Comparison of ENCODE assay signal across 7 cellular contexts in genomic region chr22:34414467-34415440, GRCh38.
DNase-seq lines count a peak whose midpoint lies in the region; ATAC-seq and TF ChIP-seq lines count a peak whose summit lies in the region.

No MANE protein-coding gene starts in this region.

- H4K91ac ChIP-seq in neuronal stem cell (ENCODE audit: low read depth, low read length, poor library complexity): no peak overlapping the region

- DNase-seq in GDM1 (lab: John Stamatoyannopoulos, UW) (peak; percentile 69), NT2/D1 (ENCODE audit: low read depth, low spot score) (peak; percentile 86), chondrocyte (ENCODE audit: low spot score) (no peak), neuronal stem cell (ENCODE audit: low spot score) (peak; percentile 87), AG08396 (ENCODE audit: low spot score) (no peak), superior temporal gyrus (ENCODE audit: extremely low spot score) (no peak)

- no peak overlapping the region for H2BK120ac ChIP-seq in neuronal stem cell (ENCODE audit: low read depth, low read length)

- H3K27me3 ChIP-seq in NT2/D1 (ENCODE audit: insufficient read depth, insufficient read length) (no peaks in the 10 kb centered on the region), neuronal stem cell (ENCODE audit: control insufficient read depth in 3 of 3, insufficient read depth in 3 of 3, low read depth in 1 of 3, low read length in 3 of 3) (no peaks in the 10 kb centered on the region)

- H3K9ac ChIP-seq in NT2/D1 (ENCODE audit: insufficient read length, low read depth) (no peak overlapping the region), neuronal stem cell (ENCODE audit: low read depth, low read length, poor library complexity) (no peak overlapping the region)

- no CpG with 5 or more reads among the region's 4 CpGs for WGBS in neuronal stem cell (ENCODE audit: extremely low coverage in 2 of 2, insufficient read length in 2 of 2, insufficient replicate concordance in 1 of 2), 2 donors

- H3K4me3 ChIP-seq in NT2/D1 (ENCODE audit: insufficient read length, low read depth) (no peak overlapping the region), neuronal stem cell (ENCODE audit: low read length in 2 of 2) (no peak overlapping the region)

- no peak overlapping the region for H3K18ac ChIP-seq in neuronal stem cell (ENCODE audit: low read length)

- H3K4me2 ChIP-seq in neuronal stem cell (ENCODE audit: insufficient read depth, low read length, poor library complexity, severe bottlenecking): no peak overlapping the region

- no peak overlapping the region for H3K27ac Mint-ChIP-seq in chondrocyte (ENCODE audit: unreplicated experiment)

- H2BK5ac ChIP-seq in neuronal stem cell (ENCODE audit: low read length): no peak overlapping the region

- no peaks in the 10 kb centered on the region for H3K36me3 Mint-ChIP-seq in chondrocyte (ENCODE audit: low read depth)

- no peaks in the 10 kb centered on the region for H3K4me1 Mint-ChIP-seq in chondrocyte (ENCODE audit: low read depth)

- no peaks in the 10 kb centered on the region for H3K9me3 Mint-ChIP-seq in chondrocyte (ENCODE audit: low read depth)

- no peak overlapping the region for H3K4ac ChIP-seq in neuronal stem cell (ENCODE audit: low read length)

- no peak overlapping the region for H2AK5ac ChIP-seq in neuronal stem cell (ENCODE audit: low read depth, low read length)

- no peaks in the 10 kb centered on the region for H3K27me3 Mint-ChIP-seq in chondrocyte (ENCODE audit: low read depth)

- ATAC-seq in HG03097 (IDR thresholded peaks at IDR 0.05; ENCODE audit: low FRiP score, unreplicated experiment): peak; percentile 68

- H3K79me1 ChIP-seq in neuronal stem cell (ENCODE audit: low read depth, low read length): no peaks in the 10 kb centered on the region

- no peak overlapping the region for H3K14ac ChIP-seq in neuronal stem cell (ENCODE audit: low read length)

- no peaks in the 10 kb centered on the region for H3K4me1 ChIP-seq in NT2/D1 (ENCODE audit: insufficient read depth, insufficient read length)
- peaks cover 0 to 3% of the 10 kb centered on the region in 2 donors for H3K4me1 ChIP-seq in neuronal stem cell (ENCODE audit: control insufficient read depth in 2 of 2, insufficient read depth in 1 of 2, low read depth in 1 of 2, low read length in 2 of 2)

- H3K36me3 ChIP-seq in NT2/D1 (ENCODE audit: insufficient read depth, insufficient read length, low read length): no peaks in the 10 kb centered on the region
- no peaks in the 10 kb centered on the region for H3K36me3 ChIP-seq in neuronal stem cell (replicated peaks in 1 of 2; ENCODE audit: control insufficient read depth in 2 of 2, insufficient read depth in 2 of 2, low read length in 2 of 2)

- no peak overlapping the region for H4K8ac ChIP-seq in neuronal stem cell (ENCODE audit: low read depth, low read length)

- no peak overlapping the region for H2BK15ac ChIP-seq in neuronal stem cell (ENCODE audit: low read length)

- no peak overlapping the region for H3K27ac ChIP-seq in neuronal stem cell (replicated peaks; ENCODE audit: low read length)

- TF ChIP-seq CTCF in chondrocyte (IDR thresholded peaks at IDR 0.05): peak; percentile 83

- no peak overlapping the region for H3K4me3 Mint-ChIP-seq in chondrocyte (ENCODE audit: unreplicated experiment)

- no peaks in the 10 kb centered on the region for H3K9me3 ChIP-seq in NT2/D1 (ENCODE audit: insufficient read depth, low read length)
- H3K9me3 ChIP-seq in neuronal stem cell (replicated peaks in 1 of 2; ENCODE audit: control insufficient read depth in 2 of 2, insufficient read depth in 1 of 2, low read depth in 1 of 2, low read length in 2 of 2): no peaks in the 10 kb centered on the region

- no peak overlapping the region for H2BK12ac ChIP-seq in neuronal stem cell (ENCODE audit: low read length)

- H3K23ac ChIP-seq in neuronal stem cell (ENCODE audit: low read depth, low read length, poor library complexity): no peak overlapping the region

- no peak overlapping the region for H2AFZ ChIP-seq in neuronal stem cell (ENCODE audit: low read length)

Comparison
In these comparisons a context has a peak if more than half of its experiments do, and no peak if none do; other contexts are left out.
1. DNase-seq: peak in GDM1 (single experiment), NT2/D1 (single experiment) and neuronal stem cell (single experiment); none in chondrocyte (single experiment), AG08396 (single experiment) and superior temporal gyrus (single experiment).